8 cellular contexts compared by ENCODE assay signal in genomic region chr11:111996669-111997068, GRCh38. TPM values are rescaled to one million over a fixed set of nuclear protein-coding genes. Genes with fewer than 3 reads are reported as not detected.
DNase-seq lines count a peak whose midpoint lies in the region; ATAC-seq, FAIRE-seq and TF ChIP-seq lines count a peak whose summit lies in the region.
"Not testable (repeated sequence)": the region's sequence is repeated elsewhere in the genome, so short reads cannot be mapped to it uniquely, and the experiment has no call there.

No MANE protein-coding gene starts in this region.

- ATAC-seq in Panc1 (peak; percentile 85), GM12878 (peak; percentile 38; the same call in 1 of the 3 replicates)

- peak; percentile 41 for FAIRE-seq in GM12878 (lab: Jason Lieb, UNC)

- RAD21 ChIA-PET in GM12878 (lab: Charles Lee; ENCODE audit: unreplicated experiment), result interaction anchor here (0.6 to 1.8 kb wide), 2 partner anchors 15 to 70 kb away, joined by 3 to 7 read pairs; no protein-coding TSS in a partner anchor

- peak; percentile 55 for DNase-seq in AG08395 (ENCODE audit: low spot score)
- DNase-seq in GM12865 (ENCODE audit: low read depth), result peak; percentile 16
- peak; percentile 17 for DNase-seq in M059J (ENCODE audit: low read depth)
- DNase-seq in Panc1 (ENCODE audit: low read depth, low spot score); GM12878 (ENCODE audit: low read depth, low spot score); kidney epithelial cell (ENCODE audit: low read depth); retinal pigment epithelial cell (ENCODE audit: low read depth): not testable (repeated sequence)
- DNase-seq in fibroblast of gingiva (ENCODE audit: low read depth), result peak; percentile 70

- TF ChIP-seq POLR2A in GM12878 (IDR thresholded peaks at IDR 0.05; ENCODE audit: low read depth, low read length), result not testable (repeated sequence)

- H3K27me3 ChIP-seq in Panc1 (ENCODE audit: control insufficient read depth, insufficient read depth, low read length); GM12878 (replicated peaks in 1 of 2; ENCODE audit: control insufficient read depth in 2 of 2, insufficient read depth in 2 of 2, low read length in 1 of 2); kidney epithelial cell (ENCODE audit: control insufficient read depth, insufficient read depth, low read length): not testable (repeated sequence)

- WGBS in GM12878 (ENCODE audit: insufficient coverage, insufficient replicate concordance, low lambda C conversion rate, missing lambda C conversion rate), result 66% methylated on average over 5 of the region's 5 CpGs

- H3K36me3 ChIP-seq in Panc1 (ENCODE audit: control insufficient read depth, insufficient read depth, low read length); GM12878 (ENCODE audit: control insufficient read depth in 2 of 2, insufficient read depth in 2 of 2, low read length in 1 of 2); kidney epithelial cell (ENCODE audit: control insufficient read depth, insufficient read depth, low read length): not testable (repeated sequence)

- in situ Hi-C loops in Panc1 (cut with HindIII; ENCODE audit: low pct_unique_long_range_greater_than_20kb, low sequenced_read_pairs); GM12878 (cut with MboI): not testable (repeated sequence)

- H3K9ac ChIP-seq in GM12878 (ENCODE audit: control insufficient read depth, insufficient read depth, low read length), result not testable (repeated sequence)

- H3K4me3 ChIP-seq in GM12865 (ENCODE audit: low read depth, low read length); Panc1 (ENCODE audit: low read depth in 2 of 2, low read length in 2 of 2); GM12878; kidney epithelial cell (ENCODE audit: low read depth, low read length); retinal pigment epithelial cell (ENCODE audit: low read length): not testable (repeated sequence)

- H4K20me1 ChIP-seq in GM12878 (ENCODE audit: control insufficient read depth, insufficient read depth), result not testable (repeated sequence)

- intact Hi-C loops in Panc1 (cut with micrococcal nuclease; ENCODE audit: unreplicated experiment); GM12878 (cut with micrococcal nuclease; ENCODE audit: unreplicated experiment): not testable (repeated sequence)

- not testable (repeated sequence) for H3K4me1 ChIP-seq in Panc1 (ENCODE audit: control insufficient read depth, insufficient read depth, low read length); GM12878 (ENCODE audit: control insufficient read depth, insufficient read depth, low read length)

- CTCF ChIA-PET in Panc1 (lab: Charles Lee), result interaction anchor here (0.7 to 1.3 kb wide), 2 partner anchors 11 to 15 kb away, joined by 3 to 7 read pairs; no protein-coding TSS in a partner anchor
- CTCF ChIA-PET in GM12878 (lab: Yijun Ruan, JAX), result interaction anchor here (0.7 to 3.3 kb wide), 4 partner anchors 10 to 66 kb away, joined by 3 to 23 read pairs (median 6); no protein-coding TSS in a partner anchor

- TF ChIP-seq EP300 in GM12878 (IDR thresholded peaks at IDR 0.05; ENCODE audit: borderline replicate concordance in 1 of 2, control insufficient read depth in 1 of 2, low read depth in 2 of 2, low read length in 2 of 2), result not testable (repeated sequence)

- TF ChIP-seq CTCF in GM12865 (IDR thresholded peaks at IDR 0.05; ENCODE audit: insufficient read depth, low read depth, low read length, missing control alignments) (peak; percentile 6), Panc1 (IDR thresholded peaks at IDR 0.05) (peak; percentile 72), GM12878 (IDR thresholded peaks at IDR 0.05 in 2 of 3, conservative IDR thresholded peaks at IDR 0.05 in 1 of 3; ENCODE audit: control insufficient read depth in 2 of 3, extremely low read depth in 1 of 3, insufficient read depth in 1 of 3, low read depth in 3 of 3, low read length in 3 of 3) (peak in 2 of 3 experiments; percentile 10 to 22; a peak in 1 of 6 replicates), kidney epithelial cell (IDR thresholded peaks at IDR 0.05; ENCODE audit: insufficient read depth, low read length, poor library complexity, severe bottlenecking) (peak; percentile 18), retinal pigment epithelial cell (conservative IDR thresholded peaks at IDR 0.05; ENCODE audit: low read depth, low read length) (peak; percentile 47)

- not testable (repeated sequence) for H3K79me2 ChIP-seq in GM12878 (ENCODE audit: control insufficient read depth, insufficient read depth, low read length)

- not testable (repeated sequence) for H3K4me2 ChIP-seq in GM12878 (ENCODE audit: control insufficient read depth, insufficient read depth)

- TF ChIP-seq RAD21 in GM12878 (IDR thresholded peaks at IDR 0.05; ENCODE audit: insufficient read depth, low read depth, low read length), result 0 out of 2 replicates have a peak, but pooled peaks have one; percentile 8

- SMC1A ChIA-PET in GM12878 (lab: Charles Lee; ENCODE audit: uncharacterized antibody, unreplicated experiment), result interaction anchor here (1.1 to 2.3 kb wide), 3 partner anchors 15 to 115 kb away, joined by 3 to 8 read pairs (median 4); no protein-coding TSS in a partner anchor

- not testable (repeated sequence) for H3K27ac ChIP-seq in Panc1 (ENCODE audit: low read length); GM12878 (ENCODE audit: control insufficient read depth, insufficient read depth)

- not testable (repeated sequence) for BruUV-seq in Panc1 (replicated peaks; lab: Mats Ljungman, UMichigan); GM12878 (replicated peaks; lab: Mats Ljungman, UMichigan)

- not testable (repeated sequence) for H2AFZ ChIP-seq in GM12878 (ENCODE audit: control insufficient read depth, low read depth, low read length)

- not testable (repeated sequence) for H3K9me3 ChIP-seq in Panc1 (ENCODE audit: control insufficient read depth, insufficient read depth, low read depth, low read length); GM12878 (replicated peaks; ENCODE audit: control insufficient read depth, insufficient read depth, low read length)

- POLR2A ChIA-PET in Panc1 (lab: Charles Lee); GM12878 (lab: Charles Lee): not testable (repeated sequence)

RNA-seq across cellular contexts. Expression of gene DLAT, which starts 28.5 kb away (rescaled TPM):
- 32.0 and 45.7 TPM in 2 replicates for total RNA-seq in M059J (2014; rRNA removed; shearing (Covaris generic))
- total RNA-seq in Panc1 (2021; ENCODE audit: unreplicated experiment), result 75.9 TPM
- 53.4 TPM for polyA plus RNA-seq in Panc1 (2012; ENCODE audit: insufficient read length)
- total RNA-seq in GM12878 (2013; cell fraction: nucleolus; rRNA removed), result 18.7 and 19.4 TPM in 2 replicates
- 51.2 and 54.1 TPM in 2 replicates for total RNA-seq in GM12878 (2014; rRNA removed)
- 44.3 and 45.6 TPM in 2 replicates for total RNA-seq in GM12878 (2014; rRNA removed; fragmentation: Illumina TruSeq; extraction: Trizol)
- 38.2 and 38.8 TPM in 2 replicates for total RNA-seq in GM12878 (2021)
- 12.1 TPM for polyA plus RNA-seq in GM12878 (2011; ENCODE audit: low read depth)
- 42.0 and 43.8 TPM in 2 replicates for polyA plus RNA-seq in GM12878 (2011; rRNA removed)
- 25.3 and 27.1 TPM in 2 replicates for polyA plus RNA-seq in GM12878 (2011; cell fraction: cytosol; rRNA removed)
- 13.5 and 14.4 TPM in 2 replicates for polyA plus RNA-seq in GM12878 (2011; cell fraction: nucleus; rRNA removed)
- polyA plus RNA-seq in GM12878 (2012), result 19.7 and 19.8 TPM in 2 replicates
- 55.2 and 67.2 TPM in 2 replicates for polyA plus RNA-seq in GM12878 (2014; fragmentation: Illumina TruSeq; extraction: Trizol)
- 10 to 100 TPM; 16.5 to 21.4 TPM for polyA plus RNA-seq in GM12878 (2014; fragmentation: Nextera tagmentation; extraction: Ambion mirVana)
- polyA plus RNA-seq in GM12878 (2014; rRNA removed), result 27.9 and 36.0 TPM in 2 replicates
- polyA plus RNA-seq in GM12878 (2016; fragmentation: Nextera tagmentation; extraction: Ambion mirVana), result 10 to 100 TPM; 71.3 to 79.9 TPM
- polyA minus RNA-seq in GM12878 (2011; rRNA and poly(A)+ RNA removed), result 29.6 and 33.5 TPM in 2 replicates
- polyA minus RNA-seq in GM12878 (2011; cell fraction: cytosol; rRNA and poly(A)+ RNA removed), result 20.6 and 21.0 TPM in 2 replicates
- polyA minus RNA-seq in GM12878 (2011; cell fraction: nucleus; rRNA and poly(A)+ RNA removed), result 8.2 and 15.6 TPM in 2 replicates
- total RNA-seq in kidney epithelial cell, result 33.4 and 42.1 TPM in 2 replicates

RNA-seq across cellular contexts. Expression of gene DIXDC1, which starts 59.5 kb away (rescaled TPM):
- 13.7 and 19.0 TPM in 2 replicates for total RNA-seq in M059J (2014; rRNA removed; shearing (Covaris generic))
- 11.7 TPM for total RNA-seq in Panc1 (2021; ENCODE audit: unreplicated experiment)
- polyA plus RNA-seq in Panc1 (2012; ENCODE audit: insufficient read length), result 7.4 TPM
- 3.7 and 5.0 TPM in 2 replicates for total RNA-seq in GM12878 (2013; cell fraction: nucleolus; rRNA removed)
- total RNA-seq in GM12878 (2014; rRNA removed), result 0.62 and 2.2 TPM in 2 replicates
- total RNA-seq in GM12878 (2014; rRNA removed; fragmentation: Illumina TruSeq; extraction: Trizol), result 0.89 and 1.0 TPM in 2 replicates
- 1.1 and 1.4 TPM in 2 replicates for total RNA-seq in GM12878 (2021)
- 0.77 TPM for polyA plus RNA-seq in GM12878 (2011; ENCODE audit: low read depth)
- 0.10 and 0.17 TPM in 2 replicates for polyA plus RNA-seq in GM12878 (2011; rRNA removed)
- 0.07 and 0.08 TPM in 2 replicates for polyA plus RNA-seq in GM12878 (2011; cell fraction: cytosol; rRNA removed)
- 0.07 and 0.27 TPM in 2 replicates for polyA plus RNA-seq in GM12878 (2011; cell fraction: nucleus; rRNA removed)
- polyA plus RNA-seq in GM12878 (2012), result 0.56 and 0.64 TPM in 2 replicates
- polyA plus RNA-seq in GM12878 (2014; fragmentation: Illumina TruSeq; extraction: Trizol), result 0.82 and 0.93 TPM in 2 replicates
- under 1 TPM; 0.23 to 0.26 TPM for polyA plus RNA-seq in GM12878 (2014; fragmentation: Nextera tagmentation; extraction: Ambion mirVana)
- 0.55 and 0.88 TPM in 2 replicates for polyA plus RNA-seq in GM12878 (2014; rRNA removed)
- under 1 TPM; 0.39 to 0.44 TPM for polyA plus RNA-seq in GM12878 (2016; fragmentation: Nextera tagmentation; extraction: Ambion mirVana)
- 0.07 and 0.26 TPM in 2 replicates for polyA minus RNA-seq in GM12878 (2011; rRNA and poly(A)+ RNA removed)
- polyA minus RNA-seq in GM12878 (2011; cell fraction: cytosol; rRNA and poly(A)+ RNA removed), result not detected in 2 replicates
- under 0.01 and 0.19 TPM in 2 replicates for polyA minus RNA-seq in GM12878 (2011; cell fraction: nucleus; rRNA and poly(A)+ RNA removed)
- total RNA-seq in kidney epithelial cell, result 13.2 and 14.4 TPM in 2 replicates

Comparison
In these comparisons a context has a peak if more than half of its experiments do, and no peak if none do; other contexts are left out.
1. CTCF ChIP-seq: peak in every context shown above with its lines; median percentile 72 in Panc1; 47 in retinal pigment epithelial cell; 18 in kidney epithelial cell; 16 in GM12878; 6 in GM12865.